Comparison of ENCODE assay signal across 21 cellular contexts in the genomic region with DNA sequence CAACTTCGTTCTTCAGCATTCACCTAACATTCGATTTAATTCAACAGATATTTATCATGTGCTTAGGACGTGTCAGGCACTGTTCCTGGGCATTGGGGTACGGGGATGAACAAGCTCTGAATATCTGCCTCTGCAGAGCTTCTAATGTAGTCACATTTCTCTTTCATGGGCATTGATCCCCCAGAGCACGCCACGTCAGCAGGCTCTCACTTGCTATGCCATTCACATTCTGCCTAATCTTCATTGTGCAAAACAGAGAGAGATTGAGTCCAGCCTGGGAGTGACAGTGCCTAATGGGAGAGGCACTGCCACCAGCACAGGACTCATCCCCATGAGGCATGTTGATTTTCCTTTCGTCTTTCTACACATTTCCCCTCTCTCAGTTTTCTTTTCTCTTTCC.
A peak's percentile ranks its signal among the peaks of the same experiment; 100 is the strongest.
DNase-seq lines count a peak whose midpoint lies in the region; ATAC-seq and TF ChIP-seq lines count a peak whose summit lies in the region.
"Had no signal": no experiment of that assay in that cellular context is flagged by ENCODE, and none has a peak within 500 bp of the region (broad histone marks: within the 10 kb centered on the region; RNA-seq: fewer than 3 reads in every experiment).

No MANE protein-coding gene starts in this region.

- H3K27ac ChIP-seq in ACC112 (ENCODE audit: low read depth, low read length) (peak overlapping the region; percentile 73), adrenal gland (peak overlapping the region in 3 of 5 donors; percentile 51 to 80 (median 53)), skeletal muscle tissue (ENCODE audit: low read depth, low read length) (peak overlapping the region; percentile 32)
- H3K27ac ChIP-seq: esophagus muscularis mucosa had no signal

- H3K4me3 Mint-ChIP-seq in activated CD4-positive, alpha-beta T cell treated with anti-CD3 and anti-CD28 coated beads for 36 hours, result no peak overlapping the region
- H3K4me3 Mint-ChIP-seq: CD4-positive, CD25-positive, alpha-beta regulatory T cell; immature natural killer cell; naive thymus-derived CD8-positive, alpha-beta T cell had no signal

- WGBS in adrenal gland, 4 donors, result 87 to 93% (median 92%) methylated on average over 7 of the region's 7 CpGs

- no peak for TF ChIP-seq POLR2A in adrenal gland (IDR thresholded peaks at IDR 0.05)

- H3K9me3 ChIP-seq in adrenal gland (replicated peaks in 1 of 3) (no peaks in the 10 kb centered on the region), skeletal muscle tissue (ENCODE audit: control insufficient read depth in 3 of 3, low read length in 3 of 3) (no peaks in the 10 kb centered on the region)
- H3K9me3 ChIP-seq: esophagus muscularis mucosa, tibial nerve had no signal

- peaks cover 65% of the 10 kb centered on the region for H3K4me1 Mint-ChIP-seq in activated CD4-positive, alpha-beta T cell treated with anti-CD3 and anti-CD28 coated beads for 36 hours

- POLR2A ChIA-PET in activated CD4-positive, alpha-beta T cell treated with anti-CD3 and anti-CD28 coated beads for 36 hours (lab: Charles Lee), result interaction anchor here (0.6 to 1.4 kb wide), 2 partner anchors 79 to 612 kb away, joined by 3 to 5 read pairs; no protein-coding TSS in a partner anchor

- peak overlapping the region; percentile 82 for H3K27ac Mint-ChIP-seq in activated CD4-positive, alpha-beta T cell treated with anti-CD3 and anti-CD28 coated beads for 36 hours

- TF ChIP-seq CTCF in adrenal gland (IDR thresholded peaks at IDR 0.05), result no peak

- no peaks in the 10 kb centered on the region for H3K36me3 ChIP-seq in ACC112 (ENCODE audit: insufficient read depth, low read length)
- H3K36me3 ChIP-seq in adrenal gland (replicated peaks in 1 of 2), result no peaks in the 10 kb centered on the region
- H3K36me3 ChIP-seq in skeletal muscle tissue (ENCODE audit: control insufficient read depth in 3 of 3, insufficient read depth in 3 of 3, low read length in 3 of 3), result no peaks in the 10 kb centered on the region
- H3K36me3 ChIP-seq: esophagus muscularis mucosa, tibial nerve had no signal

- H3K4me1 ChIP-seq in ACC112 (ENCODE audit: control insufficient read depth, insufficient read depth, low read length, unreplicated experiment), result peaks cover 21% of the 10 kb centered on the region
- peaks cover 14 to 20% of the 10 kb centered on the region in 2 donors for H3K4me1 ChIP-seq in adrenal gland (replicated peaks in 1 of 2)
- H3K4me1 ChIP-seq in skeletal muscle tissue (ENCODE audit: control insufficient read depth in 3 of 3, insufficient read depth in 3 of 3, low read length in 3 of 3), result peaks cover 10 to 17% (median 16%) of the 10 kb centered on the region in 3 donors

- H3K79me2 ChIP-seq in ACC112 (ENCODE audit: control insufficient read depth, insufficient read depth, low read length, unreplicated experiment), result no peaks in the 10 kb centered on the region

- H2AFZ ChIP-seq in ACC112 (ENCODE audit: low read length, unreplicated experiment), result no peak overlapping the region

- intact Hi-C loops in activated CD4-positive, alpha-beta T cell treated with anti-CD3 and anti-CD28 coated beads for 36 hours (cut with DNase I, micrococcal nuclease), result no loop called here
- intact Hi-C loops in adrenal gland (cut with DNase I), result no loop called here

- no peaks in the 10 kb centered on the region for H3K9me3 Mint-ChIP-seq in activated CD4-positive, alpha-beta T cell treated with anti-CD3 and anti-CD28 coated beads for 36 hours (ENCODE audit: low read depth)
- H3K9me3 Mint-ChIP-seq: CD4-positive, CD25-positive, alpha-beta regulatory T cell; immature natural killer cell; naive thymus-derived CD8-positive, alpha-beta T cell had no signal

- no peak overlapping the region for H3K4me3 ChIP-seq in ACC112 (ENCODE audit: low read depth, low read length)
- H3K4me3 ChIP-seq in adrenal gland, result no peak overlapping the region
- no peak overlapping the region for H3K4me3 ChIP-seq in skeletal muscle tissue (ENCODE audit: low read length in 3 of 3)
- H3K4me3 ChIP-seq: esophagus muscularis mucosa, lung, tibial nerve had no signal

- H3K27me3 ChIP-seq in ACC112 (ENCODE audit: insufficient read depth, low read length), result no peaks in the 10 kb centered on the region
- H3K27me3 ChIP-seq in adrenal gland, result no peaks in the 10 kb centered on the region
- no peaks in the 10 kb centered on the region for H3K27me3 ChIP-seq in skeletal muscle tissue (ENCODE audit: control insufficient read depth in 3 of 3, insufficient read depth in 3 of 3, low read length in 3 of 3)
- H3K27me3 ChIP-seq: esophagus muscularis mucosa, tibial nerve had no signal

- no peak for ATAC-seq in activated CD4-positive, alpha-beta T cell treated with anti-CD3 and anti-CD28 coated beads for 36 hours
- ATAC-seq: naive thymus-derived CD8-positive, alpha-beta T cell had no signal

- no peaks in the 10 kb centered on the region for H3K36me3 Mint-ChIP-seq in activated CD4-positive, alpha-beta T cell treated with anti-CD3 and anti-CD28 coated beads for 36 hours (ENCODE audit: low read depth)
- H3K36me3 Mint-ChIP-seq: CD4-positive, CD25-positive, alpha-beta regulatory T cell; immature natural killer cell; naive thymus-derived CD8-positive, alpha-beta T cell had no signal

- no peak overlapping the region for H3K9ac ChIP-seq in skeletal muscle tissue (ENCODE audit: low read depth in 1 of 3, low read length in 3 of 3)

- no peaks in the 10 kb centered on the region for H3K27me3 Mint-ChIP-seq in activated CD4-positive, alpha-beta T cell treated with anti-CD3 and anti-CD28 coated beads for 36 hours
- H3K27me3 Mint-ChIP-seq: CD4-positive, CD25-positive, alpha-beta regulatory T cell; naive thymus-derived CD8-positive, alpha-beta T cell had no signal

- DNase-seq in activated CD4-positive, alpha-beta T cell treated with anti-CD3 and anti-CD28 coated beads for 36 hours, result no peak
- DNase-seq in activated CD4-positive, alpha-beta T cell treated with anti-CD3 and anti-CD28 coated beads, Interleukin-2, amount 50 U/mL, for 4 hours, result no peak
- peak in 1 of 7 donors; percentile 45 for DNase-seq in adrenal gland
- DNase-seq in DMS79 (lab: John Stamatoyannopoulos, UW), result no peak
- DNase-seq in effector CD8-positive, alpha-beta T cell (lab: John Stamatoyannopoulos, UW), result no peak
- DNase-seq in SW 1271 (lab: John Stamatoyannopoulos, UW), result no peak
- DNase-seq: activated CD4-positive, alpha-beta T cell treated with anti-CD3 and anti-CD28 coated beads for 4 hours; CD4-positive, CD25-positive, alpha-beta regulatory T cell; DND-41; glutamatergic neuron; immature natural killer cell; naive thymus-derived CD8-positive, alpha-beta T cell; NCI-H2029; NCI-H446 treated with DMSO at 0.1 percent for 48 hours; stimulated activated CD4-positive, alpha-beta T cell treated with anti-CD3 and anti-CD28 coated beads, Interleukin-1b, Interleukin-23, amount 100 ng/mL, for 48 hours; T-helper 9 cell had no signal

- CTCF ChIA-PET in activated CD4-positive, alpha-beta T cell treated with anti-CD3 and anti-CD28 coated beads for 36 hours (lab: Charles Lee), result interaction anchor here (0.7 kb wide), 1 partner anchor 94 kb away, joined by 4 read pairs; no protein-coding TSS in a partner anchor
